11 cellular contexts compared by ENCODE assay signal in genomic region chr2:219448099-219448775, GRCh38. TPM values are rescaled to one million over a fixed set of nuclear protein-coding genes. Genes with fewer than 3 reads are reported as not detected.
DNase-seq lines count a peak whose midpoint lies in the region; TF ChIP-seq lines count a peak whose summit lies in the region.
"Had no signal": no experiment of that assay in that cellular context is flagged by ENCODE, and none has a peak within 500 bp of the region (broad histone marks: within the 10 kb centered on the region; RNA-seq: fewer than 3 reads in every experiment).

No MANE protein-coding gene starts in this region.

- H3K27me3 ChIP-seq in hepatocyte, result peaks cover 16% of the 10 kb centered on the region
- H3K27me3 ChIP-seq: BE2C had no signal

- H3K9me2 ChIP-seq in hepatocyte (replicated peaks; ENCODE audit: insufficient read depth), result no peaks in the 10 kb centered on the region

- H2AFZ ChIP-seq in hepatocyte, result no peak overlapping the region

- no peak for TF ChIP-seq CTCF in hepatocyte (IDR thresholded peaks at IDR 0.05; ENCODE audit: poor library complexity)

- peak overlapping the region; percentile 29 for H3K4me2 ChIP-seq in hepatocyte

- no peaks in the 10 kb centered on the region for H3K79me2 ChIP-seq in hepatocyte

- no peak overlapping the region for H3K4me3 ChIP-seq in hepatocyte

- DNase-seq in ELF-1 (ENCODE audit: low read depth, low spot score), result peak; percentile 60
- peak; percentile 28 for DNase-seq in UCSD-AML1 (lab: John Stamatoyannopoulos, UW; ENCODE audit: unreplicated experiment)
- DNase-seq in hepatocyte (ENCODE audit: low spot score), result no peak
- peak; percentile 74 for DNase-seq in retina
- DNase-seq in T-helper 9 cell, result no peak
- no peak for DNase-seq in dedifferentiated amniotic fluid mesenchymal stem cell (ENCODE audit: extremely low spot score)
- DNase-seq in HUDEP-2 (lab: John Stamatoyannopoulos, UW; ENCODE audit: unreplicated experiment in 76 of 76), result no peak
- no peak for DNase-seq in NCI-H187 treated with DMSO at 0.1 percent for 48 hours (lab: John Stamatoyannopoulos, UW)
- DNase-seq: BE2C, cortex of kidney, NCI-H1417 treated with DMSO at 0.1 percent for 48 hours had no signal

- no peaks in the 10 kb centered on the region for H4K20me1 ChIP-seq in hepatocyte (ENCODE audit: insufficient read depth, poor library complexity, severe bottlenecking)

- no peak overlapping the region for H3K27ac ChIP-seq in hepatocyte

- 61% methylated on average over 52 of the region's 88 CpGs for WGBS in hepatocyte (ENCODE audit: low lambda C conversion rate, missing lambda C conversion rate)

- H3K9me3 ChIP-seq in hepatocyte (ENCODE audit: low read depth), result no peaks in the 10 kb centered on the region
- H3K9me3 ChIP-seq: BE2C had no signal

- H3K36me3 ChIP-seq in hepatocyte (replicated peaks; ENCODE audit: insufficient read depth, low read depth), result no peaks in the 10 kb centered on the region

- H3K4me1 ChIP-seq in hepatocyte (ENCODE audit: insufficient read depth), result peaks cover 22% of the 10 kb centered on the region

RNA-seq across cellular contexts. Expression of gene SPEG, which starts 13.6 kb away (rescaled TPM):
- total RNA-seq in hepatocyte, result 21.1 and 21.6 TPM in 2 replicates
- 35.8 and 40.0 TPM in 2 replicates for polyA plus RNA-seq in hepatocyte

RNA-seq across cellular contexts. Expression of gene DES, which starts 30.1 kb away (rescaled TPM):
- 103 and 114 TPM in 2 replicates for total RNA-seq in hepatocyte
- polyA plus RNA-seq in hepatocyte, result 58.5 and 60.9 TPM in 2 replicates

RNA-seq across cellular contexts. Expression of gene GMPPA, which starts 50.5 kb away (rescaled TPM):
- 51.3 and 76.5 TPM in 2 replicates for total RNA-seq in hepatocyte
- polyA plus RNA-seq in hepatocyte, result 67.8 and 75.6 TPM in 2 replicates

Comparison
In these comparisons a context has a peak if more than half of its experiments do, and no peak if none do; other contexts are left out.
1. DNase-seq: peak in ELF-1 (single experiment), UCSD-AML1 (single experiment) and retina (single experiment); none in hepatocyte (single experiment), T-helper 9 cell (single experiment), dedifferentiated amniotic fluid mesenchymal stem cell (single experiment), HUDEP-2 (0 of 76) and NCI-H187 treated with DMSO at 0.1 percent for 48 hours (single experiment).